In the genomic region with DNA sequence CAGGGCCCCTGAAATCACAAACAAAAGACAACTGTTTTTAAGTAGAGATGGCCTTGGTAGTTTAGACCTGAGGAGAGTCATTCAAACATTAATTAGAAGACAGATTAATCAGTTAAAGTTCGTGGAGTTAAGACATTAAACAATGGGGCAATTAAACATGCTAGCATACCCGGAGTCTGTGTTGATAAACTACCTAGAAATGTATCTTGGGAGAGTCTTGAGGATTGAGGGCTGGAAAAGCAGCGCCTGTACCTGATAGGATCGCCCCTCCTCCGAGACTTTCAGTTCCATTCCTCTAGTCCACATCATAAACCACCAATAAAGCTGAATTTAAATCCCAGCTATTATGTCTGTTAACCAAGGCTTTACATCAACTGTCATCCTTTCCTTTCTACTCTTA, we compare ENCODE assay signal across 8 cellular contexts. TPM values are rescaled to one million over a fixed set of nuclear protein-coding genes. Genes with fewer than 3 reads are reported as not detected.
DNase-seq lines count a peak whose midpoint lies in the region; ATAC-seq lines count a peak whose summit lies in the region.

No MANE protein-coding gene starts in this region.

- no peak for DNase-seq in activated CD4-positive, alpha-beta T cell treated with anti-CD3 and anti-CD28 coated beads for 36 hours
- DNase-seq in activated CD4-positive, alpha-beta T cell treated with anti-CD3 and anti-CD28 coated beads for 1 hour, result no peak
- DNase-seq in adipocyte (ENCODE audit: low read depth) (no peak), left kidney (ENCODE audit: low read depth, low spot score) (peak; percentile 25), substantia nigra (lab: John Stamatoyannopoulos, UW) (no peak), Ammon's horn (ENCODE audit: low spot score) (no peak), HuH-7.5 (ENCODE audit: low spot score) (no peak)

- no peak for ATAC-seq in activated CD4-positive, alpha-beta T cell treated with anti-CD3 and anti-CD28 coated beads for 36 hours
- ATAC-seq in HG02623 (IDR thresholded peaks at IDR 0.05; ENCODE audit: unreplicated experiment), result no peak

- peaks cover 33% of the 10 kb centered on the region for H3K4me1 Mint-ChIP-seq in activated CD4-positive, alpha-beta T cell treated with anti-CD3 and anti-CD28 coated beads for 36 hours

- peak overlapping the region; percentile 81 for H3K9ac ChIP-seq in adipocyte (ENCODE audit: low read length)

- CTCF ChIA-PET in activated CD4-positive, alpha-beta T cell treated with anti-CD3 and anti-CD28 coated beads for 36 hours (lab: Charles Lee), result interaction anchor here (0.8 to 2.7 kb wide), 3 partner anchors 11 to 114 kb away, joined by 3 to 12 read pairs (median 4); no protein-coding TSS in a partner anchor

- H3K27ac ChIP-seq in substantia nigra (ENCODE audit: low read depth, low read length, poor library complexity, severe bottlenecking), result peak overlapping the region; percentile 75

- H3K27me3 ChIP-seq in adipocyte (replicated peaks; ENCODE audit: control insufficient read depth, insufficient read depth, low read length), result no peaks in the 10 kb centered on the region

- peaks cover 9% of the 10 kb centered on the region for H3K4me1 ChIP-seq in adipocyte (ENCODE audit: control insufficient read depth, insufficient read depth, low read length)

- peak overlapping the region; percentile 83 for H3K4me3 Mint-ChIP-seq in activated CD4-positive, alpha-beta T cell treated with anti-CD3 and anti-CD28 coated beads for 36 hours

- POLR2A ChIA-PET in activated CD4-positive, alpha-beta T cell treated with anti-CD3 and anti-CD28 coated beads for 36 hours (lab: Charles Lee), result no interaction called here

- peaks cover 5% of the 10 kb centered on the region for H3K36me3 Mint-ChIP-seq in activated CD4-positive, alpha-beta T cell treated with anti-CD3 and anti-CD28 coated beads for 36 hours (ENCODE audit: low read depth)

- H3K27ac Mint-ChIP-seq in activated CD4-positive, alpha-beta T cell treated with anti-CD3 and anti-CD28 coated beads for 36 hours, result peak overlapping the region; percentile 26

- H3K36me3 ChIP-seq in adipocyte (ENCODE audit: control insufficient read depth, insufficient read depth, low read length, severe bottlenecking), result no peaks in the 10 kb centered on the region

- H3K9me3 Mint-ChIP-seq in activated CD4-positive, alpha-beta T cell treated with anti-CD3 and anti-CD28 coated beads for 36 hours (ENCODE audit: low read depth), result peaks cover 4% of the 10 kb centered on the region

- intact Hi-C loops in activated CD4-positive, alpha-beta T cell treated with anti-CD3 and anti-CD28 coated beads for 36 hours (cut with DNase I, micrococcal nuclease), result loop anchor here (2.0 to 5.0 kb wide), 6 partner anchors 25 to 199 kb away; a partner anchor contains a TSS

- peaks cover 3% of the 10 kb centered on the region for H3K27me3 Mint-ChIP-seq in activated CD4-positive, alpha-beta T cell treated with anti-CD3 and anti-CD28 coated beads for 36 hours

- H3K4me3 ChIP-seq in adipocyte (ENCODE audit: low read length), result peak overlapping the region; percentile 91

- no peaks in the 10 kb centered on the region for H3K9me3 ChIP-seq in adipocyte (ENCODE audit: control insufficient read depth, low read length)

RNA-seq across cellular contexts. Expression of a gene that starts 1.0 kb away (rescaled TPM):
- 10 to 100 TPM; 11.3 to 15.4 TPM for total RNA-seq in activated CD4-positive, alpha-beta T cell treated with anti-CD3 and anti-CD28 coated beads for 36 hours

RNA-seq across cellular contexts. Expression of a gene that starts 56.7 kb away (rescaled TPM):
- total RNA-seq in activated CD4-positive, alpha-beta T cell treated with anti-CD3 and anti-CD28 coated beads for 36 hours, result 10 to 100 TPM; 11.7 to 15.4 TPM

RNA-seq across cellular contexts. Expression of a gene that starts 56.8 kb away (rescaled TPM):
- total RNA-seq in activated CD4-positive, alpha-beta T cell treated with anti-CD3 and anti-CD28 coated beads for 36 hours, result not detected
